ENCODE assay signal across 10 cellular contexts in the genomic region with DNA sequence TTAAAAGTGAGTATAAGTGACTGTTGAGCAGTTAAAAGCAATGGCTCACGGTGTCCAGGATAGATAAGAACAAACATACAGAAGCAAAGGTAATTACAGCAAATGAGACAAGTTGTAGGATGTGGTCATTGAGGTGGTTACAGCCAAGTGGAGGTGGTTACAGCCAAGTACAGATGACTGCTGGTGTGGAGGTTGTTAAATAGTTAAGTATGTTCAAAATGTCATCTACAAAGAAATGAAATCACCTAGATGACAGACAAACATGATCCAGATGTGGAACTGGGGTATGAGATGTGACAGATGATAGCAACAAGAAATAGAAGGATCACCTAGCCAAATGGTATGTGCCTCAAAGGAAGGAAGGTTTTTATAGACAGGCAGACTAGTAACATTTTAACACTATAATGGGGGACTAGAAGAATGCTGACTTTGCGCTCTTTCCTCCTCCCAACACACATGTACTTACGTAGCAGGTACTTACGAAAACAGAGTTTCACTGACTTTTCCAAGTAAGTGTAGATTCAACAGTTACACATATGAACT. TPM values are rescaled to one million over a fixed set of nuclear protein-coding genes. Genes with fewer than 3 reads are reported as not detected.
DNase-seq lines count a peak whose midpoint lies in the region; ATAC-seq and TF ChIP-seq lines count a peak whose summit lies in the region.
"Had no signal": no experiment of that assay in that cellular context is flagged by ENCODE, and none has a peak within 500 bp of the region (broad histone marks: within the 10 kb centered on the region; RNA-seq: fewer than 3 reads in every experiment).

No MANE protein-coding gene starts in this region.

- peaks cover 24% of the 10 kb centered on the region for H3K4me1 ChIP-seq in Panc1 (ENCODE audit: control insufficient read depth, insufficient read depth, low read length)
- H3K4me1 ChIP-seq in mucosa of descending colon (ENCODE audit: low read depth): no peaks in the 10 kb centered on the region

- POLR2A ChIA-PET in Panc1 (lab: Charles Lee): no interaction called here

- H3K27me3 ChIP-seq in Panc1 (ENCODE audit: control insufficient read depth, insufficient read depth, low read length): no peaks in the 10 kb centered on the region
- H3K27me3 ChIP-seq: neural progenitor cell had no signal

- H3K27ac ChIP-seq in Panc1 (ENCODE audit: low read length): peak overlapping the region; percentile 77
- H3K27ac ChIP-seq: neural progenitor cell had no signal

- CTCF ChIA-PET in Panc1 (lab: Charles Lee): no interaction called here

- H3K36me3 ChIP-seq in Panc1 (ENCODE audit: control insufficient read depth, insufficient read depth, low read length): no peaks in the 10 kb centered on the region
- no peaks in the 10 kb centered on the region for H3K36me3 ChIP-seq in mucosa of descending colon (ENCODE audit: low read depth)
- H3K36me3 ChIP-seq: neural progenitor cell had no signal

- H3K4me3 ChIP-seq in Panc1 (ENCODE audit: low read depth in 2 of 2, low read length in 2 of 2): no peak overlapping the region
- no peak overlapping the region for H3K4me3 ChIP-seq in mucosa of descending colon
- H3K4me3 ChIP-seq: neural progenitor cell had no signal

- in situ Hi-C loops in Panc1 (cut with HindIII; ENCODE audit: low pct_unique_long_range_greater_than_20kb, low sequenced_read_pairs): no loop called here

- ATAC-seq in GM18861 (IDR thresholded peaks at IDR 0.05; ENCODE audit: unreplicated experiment) (peak; percentile 46), HG02610 (IDR thresholded peaks at IDR 0.05; ENCODE audit: unreplicated experiment) (peak; percentile 59), Panc1 (no peak), mucosa of descending colon (peak; percentile 54), HG03521 (IDR thresholded peaks at IDR 0.05; ENCODE audit: unreplicated experiment) (no peak), omental fat pad (ENCODE audit: low FRiP score) (no peak)

- intact Hi-C loops in Panc1 (cut with micrococcal nuclease; ENCODE audit: unreplicated experiment) (no loop called here), mucosa of descending colon (cut with DNase I, micrococcal nuclease) (no loop called here)

- H3K9me3 ChIP-seq in Panc1 (ENCODE audit: control insufficient read depth, insufficient read depth, low read depth, low read length) (no peaks in the 10 kb centered on the region), mucosa of descending colon (no peaks in the 10 kb centered on the region)

- no peak for DNase-seq in Panc1 (ENCODE audit: low read depth, low spot score)
- DNase-seq in mucosa of descending colon: no peak
- no peak for DNase-seq in omental fat pad (ENCODE audit: low spot score)
- DNase-seq in mucosa of gallbladder (ENCODE audit: low spot score): no peak
- DNase-seq in SKM-1 (lab: John Stamatoyannopoulos, UW; ENCODE audit: unreplicated experiment): no peak
- DNase-seq: activated CD4-positive, alpha-beta T cell treated with anti-CD3 and anti-CD28 coated beads, Interleukin-2, amount 50 U/mL, for 4 hours had no signal

- no TSS peak for BruUV-seq in Panc1 (replicated peaks; lab: Mats Ljungman, UMichigan)

- TF ChIP-seq CTCF in Panc1 (IDR thresholded peaks at IDR 0.05): no peak
- TF ChIP-seq CTCF in mucosa of descending colon (IDR thresholded peaks at IDR 0.05): no peak
- no peak for TF ChIP-seq CTCF in omental fat pad (IDR thresholded peaks at IDR 0.05)

RNA-seq across cellular contexts. Expression of a gene that starts 6.8 kb away (rescaled TPM):
- total RNA-seq in Panc1 (2021; ENCODE audit: unreplicated experiment): 89.3 TPM
- 35.0 TPM for polyA plus RNA-seq in Panc1 (2012; ENCODE audit: insufficient read length)
- total RNA-seq in mucosa of descending colon: 10 to 100 TPM; 50.5 to 57.3 (median 55.3) TPM
- 100 to 1,000 TPM in 1 of 4 donors, 10 to 100 TPM in 3; 47.6 to 197 (median 59.5) TPM for total RNA-seq in omental fat pad
- total RNA-seq in mucosa of gallbladder: 36.6 TPM

Comparison
In these comparisons a context has a peak if more than half of its experiments do, and no peak if none do; other contexts are left out.
1. ATAC-seq: peak in GM18861 (single experiment), HG02610 (single experiment) and mucosa of descending colon (single experiment); none in Panc1 (single experiment), HG03521 (single experiment) and omental fat pad (single experiment).